In genomic region chr6:14109411-14109826, GRCh38 we compare ENCODE assay signal across 11 cellular contexts. TPM values are rescaled to one million over a fixed set of nuclear protein-coding genes. Genes with fewer than 3 reads are reported as not detected.
A peak's percentile ranks its signal among the peaks of the same experiment; 100 is the strongest.
DNase-seq lines count a peak whose midpoint lies in the region; ATAC-seq and TF ChIP-seq lines count a peak whose summit lies in the region.
"Had no signal": no experiment of that assay in that cellular context is flagged by ENCODE, and none has a peak within 500 bp of the region (broad histone marks: within the 10 kb centered on the region; RNA-seq: fewer than 3 reads in every experiment).

No MANE protein-coding gene starts in this region.

- no peak for TF ChIP-seq POLR2A in stomach (IDR thresholded peaks at IDR 0.05)

- peaks cover 23% of the 10 kb centered on the region for H3K4me1 Mint-ChIP-seq in CD8-positive, alpha-beta T cell (ENCODE audit: low read depth)
- peaks cover 42% of the 10 kb centered on the region for H3K4me1 Mint-ChIP-seq in activated T-helper 2 cell treated with anti-CD3 and anti-CD28 coated beads, Interferon-gamma antibody, Interleukin-2, Interleukin-4, amounts not matched to agents 10 μg/mL and 5 μg/mL and 100 μg/mL, durations not matched to agents 14 hours and 24 hours and 36 hours (ENCODE audit: low read depth)

- TF ChIP-seq EP300 in SK-N-SH (IDR thresholded peaks at IDR 0.05; ENCODE audit: borderline replicate concordance in 1 of 2, low read depth in 1 of 2, low read length in 1 of 2), result no peak
- TF ChIP-seq EP300 in stomach (IDR thresholded peaks at IDR 0.05), result no peak

- 56% methylated on average over 4 of the region's 4 CpGs for WGBS in SK-N-SH (ENCODE audit: low lambda C conversion rate)
- WGBS in stomach, 5 donors, result 73 to 88% (median 77%) methylated on average over 4 of the region's 4 CpGs

- H3K27ac Mint-ChIP-seq in CD8-positive, alpha-beta T cell, result peak overlapping the region; percentile 18
- H3K27ac Mint-ChIP-seq in activated T-helper 2 cell treated with anti-CD3 and anti-CD28 coated beads, Interferon-gamma antibody, Interleukin-2, Interleukin-4, amounts not matched to agents 10 μg/mL and 5 μg/mL and 100 μg/mL, durations not matched to agents 14 hours and 24 hours and 36 hours, result peak overlapping the region; percentile 77

- H3F3A ChIP-seq in SK-N-SH (replicated peaks; ENCODE audit: insufficient read depth), result no peaks in the 10 kb centered on the region

- H2AFZ ChIP-seq in SK-N-SH (ENCODE audit: low read depth), result no peak overlapping the region

- H3K36me3 ChIP-seq in CD8-positive, alpha-beta T cell (ENCODE audit: insufficient read depth, low read length), result no peaks in the 10 kb centered on the region
- H3K36me3 ChIP-seq in SK-N-SH (replicated peaks in 1 of 2; ENCODE audit: control insufficient read depth in 1 of 2, insufficient read depth in 2 of 2, low read length in 1 of 2) (no peaks in the 10 kb centered on the region), stomach (no peaks in the 10 kb centered on the region)
- H3K36me3 ChIP-seq: tibial artery had no signal

- no peaks in the 10 kb centered on the region for H3K9me3 ChIP-seq in CD8-positive, alpha-beta T cell (ENCODE audit: low read length)
- H3K9me3 ChIP-seq in SK-N-SH (no peaks in the 10 kb centered on the region), stomach (peaks cover 0 to 17% (median 4%) of the 10 kb centered on the region in 4 donors)

- peaks cover 4% of the 10 kb centered on the region for H3K9me3 Mint-ChIP-seq in CD8-positive, alpha-beta T cell
- H3K9me3 Mint-ChIP-seq in activated T-helper 2 cell treated with anti-CD3 and anti-CD28 coated beads, Interferon-gamma antibody, Interleukin-2, Interleukin-4, amounts not matched to agents 10 μg/mL and 5 μg/mL and 100 μg/mL, durations not matched to agents 14 hours and 24 hours and 36 hours, result peaks cover 17% of the 10 kb centered on the region

- peaks cover 14% of the 10 kb centered on the region for H3K27me3 Mint-ChIP-seq in CD8-positive, alpha-beta T cell (ENCODE audit: low read depth)
- H3K27me3 Mint-ChIP-seq in activated T-helper 2 cell treated with anti-CD3 and anti-CD28 coated beads, Interferon-gamma antibody, Interleukin-2, Interleukin-4, amounts not matched to agents 10 μg/mL and 5 μg/mL and 100 μg/mL, durations not matched to agents 14 hours and 24 hours and 36 hours (ENCODE audit: low read depth), result peaks cover 12% of the 10 kb centered on the region

- TF ChIP-seq RAD21 in SK-N-SH (IDR thresholded peaks at IDR 0.05; ENCODE audit: low read length), result no peak

- H3K79me2 ChIP-seq in SK-N-SH (ENCODE audit: insufficient read depth), result no peaks in the 10 kb centered on the region

- no peak overlapping the region for H3K4me2 ChIP-seq in SK-N-SH

- ATAC-seq in CD8-positive, alpha-beta T cell, result no peak
- peak; percentile 5 for ATAC-seq in GM19397 (IDR thresholded peaks at IDR 0.05; ENCODE audit: unreplicated experiment)
- peak; percentile 4 for ATAC-seq in HG03097 (IDR thresholded peaks at IDR 0.05; ENCODE audit: low FRiP score, unreplicated experiment)

- no peak overlapping the region for H3K27ac ChIP-seq in CD8-positive, alpha-beta T cell (ENCODE audit: low read depth, low read length)
- no peak overlapping the region for H3K27ac ChIP-seq in SK-N-SH (ENCODE audit: low read depth in 2 of 2, low read length in 1 of 2)
- H3K27ac ChIP-seq in stomach, result no peak overlapping the region
- H3K27ac ChIP-seq: tibial artery had no signal

- TF ChIP-seq CTCF in CD8-positive, alpha-beta T cell (IDR thresholded peaks at IDR 0.05), result no peak
- TF ChIP-seq CTCF in SK-N-SH (IDR thresholded peaks at IDR 0.05) (no peak), stomach (IDR thresholded peaks at IDR 0.05) (no peak)

- DNase-seq in CD8-positive, alpha-beta T cell, result peak in 1 of 7 experiments; percentile 38
- no peak for DNase-seq in activated T-helper 2 cell treated with anti-CD3 and anti-CD28 coated beads, Interferon-gamma antibody, Interleukin-2, Interleukin-4, amounts not matched to agents 10 μg/mL and 5 μg/mL and 100 μg/mL, durations not matched to agents 14 hours and 24 hours and 36 hours (ENCODE audit: low spot score)
- DNase-seq in SK-N-SH (no peak), NCI-H774 (lab: John Stamatoyannopoulos, UW) (no peak), iPS-NIHi11 (ENCODE audit: low spot score) (no peak), stomach (no peak)
- DNase-seq: activated naive CD4-positive, alpha-beta T cell; T-helper 9 cell had no signal

- H4K20me1 ChIP-seq in SK-N-SH (ENCODE audit: insufficient read depth), result no peaks in the 10 kb centered on the region

- POLR2A ChIA-PET in CD8-positive, alpha-beta T cell (lab: Charles Lee), result interaction anchor here (1.3 kb wide), 1 partner anchor 494 kb away, joined by 5 read pairs; the partner anchor contains the start of gene NOL7
- POLR2A ChIA-PET in SK-N-SH (lab: Yijun Ruan, JAX), result no interaction called here

- H3K36me3 Mint-ChIP-seq in CD8-positive, alpha-beta T cell, result no peaks in the 10 kb centered on the region
- H3K36me3 Mint-ChIP-seq in activated T-helper 2 cell treated with anti-CD3 and anti-CD28 coated beads, Interferon-gamma antibody, Interleukin-2, Interleukin-4, amounts not matched to agents 10 μg/mL and 5 μg/mL and 100 μg/mL, durations not matched to agents 14 hours and 24 hours and 36 hours (ENCODE audit: low read depth), result peaks cover 17% of the 10 kb centered on the region

- CTCF ChIA-PET in CD8-positive, alpha-beta T cell (lab: Charles Lee), result interaction anchor here (1.7 to 2.2 kb wide), 2 partner anchors 20 to 36 kb away, joined by 6 to 7 read pairs; no protein-coding TSS in a partner anchor
- CTCF ChIA-PET in SK-N-SH (lab: Yijun Ruan, JAX), result interaction anchor here (1.4 kb wide), 2 partner anchors 36 to 43 kb away, joined by 5 to 7 read pairs; no protein-coding TSS in a partner anchor

- no peak overlapping the region for H3K9ac ChIP-seq in SK-N-SH

- intact Hi-C loops in CD8-positive, alpha-beta T cell (cut with DNase I, micrococcal nuclease), result no loop called here
- intact Hi-C loops in activated T-helper 2 cell treated with anti-CD3 and anti-CD28 coated beads, Interferon-gamma antibody, Interleukin-2, Interleukin-4, amounts not matched to agents 10 μg/mL and 5 μg/mL and 100 μg/mL, durations not matched to agents 14 hours and 24 hours and 36 hours (cut with micrococcal nuclease), result loop anchor here (1.0 kb wide), 2 partner anchors 8 to 14 kb away; partner anchors contain the start of gene CD83
- intact Hi-C loops in stomach (cut with DNase I; ENCODE audit: low total_unique reads), result no loop called here

- no peaks in the 10 kb centered on the region for H3K27me3 ChIP-seq in CD8-positive, alpha-beta T cell (ENCODE audit: insufficient read depth, low read length)
- no peaks in the 10 kb centered on the region; the same call in 1 of the 2 replicates for H3K27me3 ChIP-seq in SK-N-SH (ENCODE audit: insufficient read depth)
- H3K27me3 ChIP-seq in stomach, result peaks cover 0 to 21% (median 0%) of the 10 kb centered on the region in 3 donors

- H3K4me3 ChIP-seq in CD8-positive, alpha-beta T cell (ENCODE audit: low read depth, low read length), result no peak overlapping the region
- H3K4me3 ChIP-seq in SK-N-SH (ENCODE audit: low read depth in 2 of 2, low read length in 1 of 2) (no peak overlapping the region), stomach (no peak overlapping the region)
- H3K4me3 ChIP-seq: tibial artery had no signal

- H3K4me3 Mint-ChIP-seq in CD8-positive, alpha-beta T cell, result no peak overlapping the region
- H3K4me3 Mint-ChIP-seq in activated T-helper 2 cell treated with anti-CD3 and anti-CD28 coated beads, Interferon-gamma antibody, Interleukin-2, Interleukin-4, amounts not matched to agents 10 μg/mL and 5 μg/mL and 100 μg/mL, durations not matched to agents 14 hours and 24 hours and 36 hours (ENCODE audit: low read depth), result peak overlapping the region; percentile 70

- peaks cover 17% of the 10 kb centered on the region for H3K4me1 ChIP-seq in CD8-positive, alpha-beta T cell (ENCODE audit: insufficient read depth, low read length)
- H3K4me1 ChIP-seq in SK-N-SH (ENCODE audit: control insufficient read depth in 1 of 2, insufficient read depth in 2 of 2, low read depth in 1 of 2, low read length in 1 of 2) (no peaks in the 10 kb centered on the region), stomach (peaks cover 0 to 13% (median 3%) of the 10 kb centered on the region in 4 donors)
- H3K4me1 ChIP-seq: tibial artery had no signal

- no peaks in the 10 kb centered on the region for H3K9me2 ChIP-seq in SK-N-SH

TF ChIP-seq in SK-N-SH, 30 proteins besides CTCF, POLR2A, EP300 and RAD21 (continues in another document):
- no peak for TF ChIP-seq PBX3 (IDR thresholded peaks at IDR 0.05)
- TF ChIP-seq NRF1 (IDR thresholded peaks at IDR 0.05; ENCODE audit: low read depth, low read length), result no peak

RNA-seq across cellular contexts. Expression of gene CD83, which starts 8.2 kb away (rescaled TPM):
- 10 to 100 TPM; 57.2 to 60.4 TPM for total RNA-seq in CD8-positive, alpha-beta T cell
- 145 and 150 TPM in 2 replicates for total RNA-seq in activated T-helper 2 cell treated with anti-CD3 and anti-CD28 coated beads, Interferon-gamma antibody, Interleukin-2, Interleukin-4, amounts not matched to agents 10 μg/mL and 5 μg/mL and 100 μg/mL, durations not matched to agents 14 hours and 24 hours and 36 hours
- polyA plus RNA-seq in SK-N-SH (2012; rRNA removed), result 1.9 and 2.0 TPM in 2 replicates
- polyA plus RNA-seq in SK-N-SH (2012; cell fraction: cytosol; rRNA removed), result 2.4 and 2.6 TPM in 2 replicates
- polyA plus RNA-seq in SK-N-SH (2012; cell fraction: nucleus; rRNA removed), result 0.81 and 1.1 TPM in 2 replicates
- total RNA-seq in stomach, result 1 to 10 TPM in 2 of 5 donors, under 1 TPM in 1, not detected in 2; 0.29 to 9.3 (median 7.5) TPM
- polyA plus RNA-seq in stomach, result 1 to 10 TPM; 1.5 to 3.1 (median 3.0) TPM

Comparison
In these comparisons a context has a peak if more than half of its experiments do, and no peak if none do; other contexts are left out.
1. RNA of gene CD83, which starts 8.2 kb away (total RNA-seq): 145 to 150 TPM in activated T-helper 2 cell treated with anti-CD3 and anti-CD28 coated beads, Interferon-gamma antibody, Interleukin-2, Interleukin-4, amounts not matched to agents 10 μg/mL and 5 μg/mL and 100 μg/mL, durations not matched to agents 14 hours and 24 hours and 36 hours and 57.2 to 60.4 TPM in CD8-positive, alpha-beta T cell; 0.29 to 9.3 TPM in stomach; every median in the first group is over 4 times any median in the second.